8 cellular contexts compared by ENCODE assay signal in the genomic region with DNA sequence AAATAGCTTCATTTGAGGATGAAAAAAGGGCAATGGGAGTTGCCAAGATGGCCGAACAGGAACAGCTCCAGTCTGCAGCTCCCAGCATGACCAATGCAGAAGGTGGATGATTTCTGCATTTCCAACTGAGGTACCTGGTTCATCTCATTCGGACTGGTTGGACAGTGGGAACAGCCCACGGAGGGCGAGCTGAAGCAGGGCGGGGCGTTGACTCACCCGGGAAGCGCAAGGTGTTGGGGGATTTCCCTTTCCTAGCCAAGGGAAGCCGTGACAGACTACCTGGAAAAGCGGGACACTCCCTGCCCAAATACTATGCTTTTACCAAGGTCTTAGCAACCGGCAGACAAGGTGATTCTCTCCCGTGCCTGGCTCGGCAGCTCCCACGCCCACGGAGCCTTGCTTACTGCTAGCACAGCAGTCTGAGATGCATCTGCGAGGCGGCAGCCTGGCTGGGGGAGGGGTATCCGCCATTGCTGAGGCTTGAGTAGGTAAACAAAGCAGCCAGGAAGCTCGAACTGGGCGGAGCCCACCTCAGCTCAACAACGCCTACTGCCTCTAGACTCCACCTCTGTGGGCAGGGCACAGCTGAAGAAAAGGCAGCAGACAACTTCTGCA.
DNase-seq lines count a peak whose midpoint lies in the region; ATAC-seq and TF ChIP-seq lines count a peak whose summit lies in the region.
"Not testable (repeated sequence)": the region's sequence is repeated elsewhere in the genome, so short reads cannot be mapped to it uniquely, and the experiment has no call there.

No MANE protein-coding gene starts in this region.

- TF ChIP-seq POLR2A in body of pancreas (IDR thresholded peaks at IDR 0.05): not testable (repeated sequence)

- DNase-seq in activated T-cell treated with anti-CD3 and anti-CD28 coated beads for 1 hour (ENCODE audit: low read depth) (peak; percentile 43), body of pancreas (peak in 3 of 4 donors; percentile 10 to 33 (median 11)), heart right ventricle (peak; percentile 3 to 18), mucosa of descending colon (peak; percentile 80 to 88 (median 81))
- peak; percentile 76 for DNase-seq in stimulated activated CD4-positive, alpha-beta T cell treated with anti-CD3 and anti-CD28 coated beads, Interleukin-1b, Interleukin-23, amount 100 ng/mL, for 48 hours

- H3K4me1 Mint-ChIP-seq in T-helper 1 cell treated with Interleukin-12 subunit alpha and Interleukin-12 subunit beta and Interleukin-4 antibody, amounts not matched to agents 30 μg/mL and 1 μg/mL, for 36 hours (ENCODE audit: low read depth): peaks cover 26% of the 10 kb centered on the region

- not testable (repeated sequence) for TF ChIP-seq CTCF in body of pancreas (IDR thresholded peaks at IDR 0.05); heart right ventricle (IDR thresholded peaks at IDR 0.05); mucosa of descending colon (IDR thresholded peaks at IDR 0.05)

- H3K4me3 ChIP-seq in HUES48 (ENCODE audit: low read depth, low read length) (peak overlapping the region; percentile 74), heart right ventricle (peak overlapping the region in 3 of 10 donors; percentile 24 to 32 (median 31))
- not testable (repeated sequence) for H3K4me3 ChIP-seq in body of pancreas; mucosa of descending colon; thymus (ENCODE audit: low read length)

- not testable (repeated sequence) for H3K36me3 ChIP-seq in HUES48 (ENCODE audit: control insufficient read depth, insufficient read depth, low read length); body of pancreas (replicated peaks in 1 of 2; ENCODE audit: insufficient read depth in 1 of 2, low read depth in 2 of 2); heart right ventricle; mucosa of descending colon (ENCODE audit: low read depth); thymus (ENCODE audit: control insufficient read depth, insufficient read depth)

- WGBS in body of pancreas, 2 donors: 78 to 85% methylated on average over 13 to 14 of the region's 21 CpGs
- WGBS in heart right ventricle, 2 donors: 67 to 71% methylated on average over 21 of the region's 21 CpGs
- WGBS in thymus: 85% methylated on average over 21 of the region's 21 CpGs

- H3K36me3 Mint-ChIP-seq in T-helper 1 cell treated with Interleukin-12 subunit alpha and Interleukin-12 subunit beta and Interleukin-4 antibody, amounts not matched to agents 30 μg/mL and 1 μg/mL, for 36 hours (ENCODE audit: low read depth): peaks cover 13% of the 10 kb centered on the region

- H3K9me3 ChIP-seq in HUES48 (ENCODE audit: control insufficient read depth, insufficient read depth, low read length); body of pancreas; mucosa of descending colon; thymus (ENCODE audit: control insufficient read depth): not testable (repeated sequence)
- H3K9me3 ChIP-seq in heart right ventricle: peaks cover 0 to 20% (median 0%) of the 10 kb centered on the region in 11 donors

- peak overlapping the region; percentile 86 for H3K27ac ChIP-seq in HUES48 (ENCODE audit: low read depth, low read length)
- H3K27ac ChIP-seq in body of pancreas: not testable (repeated sequence)
- peak overlapping the region in 1 of 10 donors; percentile 14 for H3K27ac ChIP-seq in heart right ventricle
- H3K27ac ChIP-seq in thymus (ENCODE audit: low read depth): peak overlapping the region; percentile 31

- not testable (repeated sequence) for H3K27me3 ChIP-seq in HUES48 (ENCODE audit: control insufficient read depth, insufficient read depth, low read length); body of pancreas; thymus (ENCODE audit: control insufficient read depth, insufficient read depth)
- H3K27me3 ChIP-seq in heart right ventricle: peaks cover 0 to 20% (median 0%) of the 10 kb centered on the region in 7 donors

- intact Hi-C loops in body of pancreas (cut with DNase I); heart right ventricle (cut with DNase I); mucosa of descending colon (cut with DNase I, micrococcal nuclease): not testable (repeated sequence)

- H3K9ac ChIP-seq in HUES48 (ENCODE audit: low read depth, low read length): peak overlapping the region; percentile 86

- ATAC-seq in body of pancreas, heart right ventricle: not testable (repeated sequence)
- peak; percentile 52 for ATAC-seq in mucosa of descending colon

- peak overlapping the region; percentile 79 for H3K4me3 Mint-ChIP-seq in T-helper 1 cell treated with Interleukin-12 subunit alpha and Interleukin-12 subunit beta and Interleukin-4 antibody, amounts not matched to agents 30 μg/mL and 1 μg/mL, for 36 hours

- H3K27ac Mint-ChIP-seq in T-helper 1 cell treated with Interleukin-12 subunit alpha and Interleukin-12 subunit beta and Interleukin-4 antibody, amounts not matched to agents 30 μg/mL and 1 μg/mL, for 36 hours: peak overlapping the region; percentile 73

- not testable (repeated sequence) for H3K27me3 Mint-ChIP-seq in T-helper 1 cell treated with Interleukin-12 subunit alpha and Interleukin-12 subunit beta and Interleukin-4 antibody, amounts not matched to agents 30 μg/mL and 1 μg/mL, for 36 hours (ENCODE audit: low read depth)

- not testable (repeated sequence) for H3K4me1 ChIP-seq in HUES48 (ENCODE audit: control insufficient read depth, insufficient read depth, low read length); body of pancreas; heart right ventricle; mucosa of descending colon (ENCODE audit: low read depth); thymus (ENCODE audit: control insufficient read depth, insufficient read depth, low read length)

- H3K9me3 Mint-ChIP-seq in T-helper 1 cell treated with Interleukin-12 subunit alpha and Interleukin-12 subunit beta and Interleukin-4 antibody, amounts not matched to agents 30 μg/mL and 1 μg/mL, for 36 hours: peaks cover 16% of the 10 kb centered on the region

Comparison
In these comparisons a context has a peak if more than half of its experiments do, and no peak if none do; other contexts are left out.
1. DNase-seq: peak in every context shown above with its lines; median percentile 81 in mucosa of descending colon; 76 in stimulated activated CD4-positive, alpha-beta T cell treated with anti-CD3 and anti-CD28 coated beads, Interleukin-1b, Interleukin-23, amount 100 ng/mL, for 48 hours; 43 in activated T-cell treated with anti-CD3 and anti-CD28 coated beads for 1 hour; 11 in body of pancreas; 10 in heart right ventricle.